ENCODE assay signal across 9 cellular contexts in the genomic region with DNA sequence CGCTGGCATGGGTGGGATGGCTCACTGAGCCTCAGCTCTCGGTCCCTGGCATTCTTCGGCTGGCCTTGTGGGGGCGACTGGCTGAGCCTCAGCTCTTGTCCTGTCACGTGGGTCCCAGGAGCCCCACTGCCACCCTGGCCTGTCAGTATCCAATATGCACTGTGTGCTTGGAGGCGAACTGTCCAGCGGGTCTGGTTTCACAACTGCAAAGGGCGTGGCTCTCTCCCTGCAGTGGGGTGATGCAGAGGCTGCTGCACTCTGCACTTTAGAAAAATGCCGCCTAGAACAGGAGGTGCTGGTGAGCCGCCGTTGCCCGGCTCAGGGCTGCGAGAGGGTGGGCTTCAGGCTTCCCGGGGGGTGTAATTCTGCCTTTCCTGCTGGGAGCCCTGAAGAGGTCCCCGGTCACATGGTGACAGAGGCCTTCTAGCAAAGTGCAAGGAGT. TPM values are rescaled to one million over a fixed set of nuclear protein-coding genes. Genes with fewer than 3 reads are reported as not detected.
DNase-seq lines count a peak whose midpoint lies in the region; ATAC-seq, FAIRE-seq and TF ChIP-seq lines count a peak whose summit lies in the region.
"Had no signal": no experiment of that assay in that cellular context is flagged by ENCODE, and none has a peak within 500 bp of the region (broad histone marks: within the 10 kb centered on the region; RNA-seq: fewer than 3 reads in every experiment).

No MANE protein-coding gene starts in this region.

- peak; percentile 47 for DNase-seq in activated CD4-positive, alpha-beta T cell treated with anti-CD3 and anti-CD28 coated beads for 36 hours
- no peak for DNase-seq in activated CD4-positive, alpha-beta T cell treated with anti-CD3 and anti-CD28 coated beads for 4 hours
- DNase-seq in NB4 (ENCODE audit: low read depth) (peak; percentile 98), hepatocyte (ENCODE audit: low spot score) (peak; percentile 79), urothelium cell line (ENCODE audit: low spot score) (peak; percentile 57)
- peak; percentile 56 for DNase-seq in activated CD8-positive, alpha-beta T cell treated with anti-CD3 and anti-CD28 coated beads for 36 hours

- no peaks in the 10 kb centered on the region for H3K9me2 ChIP-seq in hepatocyte (replicated peaks; ENCODE audit: insufficient read depth)

- peaks cover 19% of the 10 kb centered on the region for H3K27me3 Mint-ChIP-seq in activated CD4-positive, alpha-beta T cell treated with anti-CD3 and anti-CD28 coated beads for 36 hours
- peaks cover 15% of the 10 kb centered on the region for H3K27me3 Mint-ChIP-seq in activated CD8-positive, alpha-beta T cell treated with anti-CD3 and anti-CD28 coated beads for 36 hours

- peak overlapping the region; percentile 26 for H3K27ac ChIP-seq in hepatocyte

- ATAC-seq in activated CD4-positive, alpha-beta T cell treated with anti-CD3 and anti-CD28 coated beads for 36 hours = peak; percentile 66
- ATAC-seq in activated CD8-positive, alpha-beta T cell treated with anti-CD3 and anti-CD28 coated beads for 36 hours = peak; percentile 78
- ATAC-seq in GM21381 (IDR thresholded peaks at IDR 0.05; ENCODE audit: unreplicated experiment) (no peak), HG03095 (IDR thresholded peaks at IDR 0.05; ENCODE audit: unreplicated experiment) (no peak)

- no peaks in the 10 kb centered on the region for H4K20me1 ChIP-seq in hepatocyte (ENCODE audit: insufficient read depth, poor library complexity, severe bottlenecking)

- peak; percentile 87 for FAIRE-seq in urothelium cell line (lab: Jason Lieb, UNC)
- FAIRE-seq: G401.6 had no signal

- H3K36me3 ChIP-seq in hepatocyte (replicated peaks; ENCODE audit: insufficient read depth, low read depth) = no peaks in the 10 kb centered on the region

- peaks cover 15% of the 10 kb centered on the region for H3K4me1 ChIP-seq in hepatocyte (ENCODE audit: insufficient read depth)

- peak; percentile 59 for TF ChIP-seq CTCF in NB4 (IDR thresholded peaks at IDR 0.05; ENCODE audit: low read depth, low read length)
- TF ChIP-seq CTCF in activated CD8-positive, alpha-beta T cell treated with anti-CD3 and anti-CD28 coated beads for 36 hours (IDR thresholded peaks at IDR 0.05) = no peak
- peak; percentile 32 for TF ChIP-seq CTCF in hepatocyte (IDR thresholded peaks at IDR 0.05; ENCODE audit: poor library complexity)

- intact Hi-C loops in activated CD4-positive, alpha-beta T cell treated with anti-CD3 and anti-CD28 coated beads for 36 hours (cut with DNase I, micrococcal nuclease) = no loop called here
- intact Hi-C loops in activated CD8-positive, alpha-beta T cell treated with anti-CD3 and anti-CD28 coated beads for 36 hours (cut with micrococcal nuclease) = no loop called here

- no peak overlapping the region for H2AFZ ChIP-seq in hepatocyte

- POLR2A ChIA-PET in activated CD4-positive, alpha-beta T cell treated with anti-CD3 and anti-CD28 coated beads for 36 hours (lab: Charles Lee) = interaction anchor here (1.0 kb wide), 1 partner anchor 16 kb away, joined by 3 read pairs; no protein-coding TSS in a partner anchor
- POLR2A ChIA-PET in activated CD8-positive, alpha-beta T cell treated with anti-CD3 and anti-CD28 coated beads for 36 hours (lab: Charles Lee) = interaction anchor here (0.6 to 1.6 kb wide), 2 partner anchors 14 to 67 kb away, joined by 3 to 4 read pairs; no protein-coding TSS in a partner anchor

- no peak overlapping the region for H3K4me3 Mint-ChIP-seq in activated CD4-positive, alpha-beta T cell treated with anti-CD3 and anti-CD28 coated beads for 36 hours
- no peak overlapping the region for H3K4me3 Mint-ChIP-seq in activated CD8-positive, alpha-beta T cell treated with anti-CD3 and anti-CD28 coated beads for 36 hours

- TF ChIP-seq POLR2A in NB4 (IDR thresholded peaks at IDR 0.05; ENCODE audit: extremely low read depth, insufficient read length) = peak; percentile 42

- 41% methylated on average over 15 of the region's 15 CpGs for whole genome bisulfite sequencing in hepatocyte (ENCODE audit: low lambda C conversion rate, missing lambda C conversion rate)

- no peaks in the 10 kb centered on the region for H3K9me3 ChIP-seq in hepatocyte (ENCODE audit: low read depth)

- H3K9me3 Mint-ChIP-seq in activated CD4-positive, alpha-beta T cell treated with anti-CD3 and anti-CD28 coated beads for 36 hours (ENCODE audit: low read depth) = no peaks in the 10 kb centered on the region
- H3K9me3 Mint-ChIP-seq in activated CD8-positive, alpha-beta T cell treated with anti-CD3 and anti-CD28 coated beads for 36 hours = no peaks in the 10 kb centered on the region

- no peak overlapping the region for H3K4me2 ChIP-seq in hepatocyte

- H3K36me3 Mint-ChIP-seq in activated CD4-positive, alpha-beta T cell treated with anti-CD3 and anti-CD28 coated beads for 36 hours (ENCODE audit: low read depth) = no peaks in the 10 kb centered on the region
- no peaks in the 10 kb centered on the region for H3K36me3 Mint-ChIP-seq in activated CD8-positive, alpha-beta T cell treated with anti-CD3 and anti-CD28 coated beads for 36 hours (ENCODE audit: low read depth)

- CTCF ChIA-PET in activated CD4-positive, alpha-beta T cell treated with anti-CD3 and anti-CD28 coated beads for 36 hours (lab: Charles Lee) = interaction anchor here (1.5 kb wide), 1 partner anchor 17 kb away, joined by 3 read pairs; no protein-coding TSS in a partner anchor
- CTCF ChIA-PET in activated CD8-positive, alpha-beta T cell treated with anti-CD3 and anti-CD28 coated beads for 36 hours (lab: Charles Lee) = interaction anchor here (0.6 to 1.6 kb wide), 6 partner anchors 11 to 96 kb away, joined by 3 to 7 read pairs (median 3); partner anchors contain the start of gene GRK1

- peaks cover 20% of the 10 kb centered on the region for H3K4me1 Mint-ChIP-seq in activated CD4-positive, alpha-beta T cell treated with anti-CD3 and anti-CD28 coated beads for 36 hours
- H3K4me1 Mint-ChIP-seq in activated CD8-positive, alpha-beta T cell treated with anti-CD3 and anti-CD28 coated beads for 36 hours (ENCODE audit: low read depth) = peaks cover 28% of the 10 kb centered on the region

- no peak overlapping the region for H3K27ac Mint-ChIP-seq in activated CD4-positive, alpha-beta T cell treated with anti-CD3 and anti-CD28 coated beads for 36 hours
- no peak overlapping the region for H3K27ac Mint-ChIP-seq in activated CD8-positive, alpha-beta T cell treated with anti-CD3 and anti-CD28 coated beads for 36 hours

- H3K4me3 ChIP-seq in NB4 (ENCODE audit: low read depth, low read length) = peak overlapping the region; percentile 45
- no peak overlapping the region for H3K4me3 ChIP-seq in hepatocyte

- H3K79me2 ChIP-seq in hepatocyte = no peaks in the 10 kb centered on the region

- H3K27me3 ChIP-seq in hepatocyte = no peaks in the 10 kb centered on the region

RNA-seq across cellular contexts. Expression of gene TMEM255B, which starts 17.0 kb away (rescaled TPM):
- total RNA-seq in activated CD4-positive, alpha-beta T cell treated with anti-CD3 and anti-CD28 coated beads for 36 hours = 1 to 10 TPM in 1 of 2 experiments, under 1 TPM in 1; 0.74 to 1.3 TPM
- 1 to 10 TPM; 1.7 to 1.8 TPM for total RNA-seq in activated CD8-positive, alpha-beta T cell treated with anti-CD3 and anti-CD28 coated beads for 36 hours
- 0.10 and 1.5 TPM in 2 replicates for total RNA-seq in hepatocyte
- polyA plus RNA-seq in hepatocyte = 4.0 and 6.3 TPM in 2 replicates

Comparison
In these comparisons a context has a peak if more than half of its experiments do, and no peak if none do; other contexts are left out.
1. DNase-seq: peak in activated CD4-positive, alpha-beta T cell treated with anti-CD3 and anti-CD28 coated beads for 36 hours (single experiment), NB4 (single experiment), activated CD8-positive, alpha-beta T cell treated with anti-CD3 and anti-CD28 coated beads for 36 hours (single experiment), hepatocyte (single experiment) and urothelium cell line (single experiment); none in activated CD4-positive, alpha-beta T cell treated with anti-CD3 and anti-CD28 coated beads for 4 hours (0 of 2).
2. ATAC-seq: peak in activated CD4-positive, alpha-beta T cell treated with anti-CD3 and anti-CD28 coated beads for 36 hours (single experiment) and activated CD8-positive, alpha-beta T cell treated with anti-CD3 and anti-CD28 coated beads for 36 hours (single experiment); none in GM21381 (single experiment) and HG03095 (single experiment).